ENCODE assay signal across 8 cellular contexts in the genomic region with DNA sequence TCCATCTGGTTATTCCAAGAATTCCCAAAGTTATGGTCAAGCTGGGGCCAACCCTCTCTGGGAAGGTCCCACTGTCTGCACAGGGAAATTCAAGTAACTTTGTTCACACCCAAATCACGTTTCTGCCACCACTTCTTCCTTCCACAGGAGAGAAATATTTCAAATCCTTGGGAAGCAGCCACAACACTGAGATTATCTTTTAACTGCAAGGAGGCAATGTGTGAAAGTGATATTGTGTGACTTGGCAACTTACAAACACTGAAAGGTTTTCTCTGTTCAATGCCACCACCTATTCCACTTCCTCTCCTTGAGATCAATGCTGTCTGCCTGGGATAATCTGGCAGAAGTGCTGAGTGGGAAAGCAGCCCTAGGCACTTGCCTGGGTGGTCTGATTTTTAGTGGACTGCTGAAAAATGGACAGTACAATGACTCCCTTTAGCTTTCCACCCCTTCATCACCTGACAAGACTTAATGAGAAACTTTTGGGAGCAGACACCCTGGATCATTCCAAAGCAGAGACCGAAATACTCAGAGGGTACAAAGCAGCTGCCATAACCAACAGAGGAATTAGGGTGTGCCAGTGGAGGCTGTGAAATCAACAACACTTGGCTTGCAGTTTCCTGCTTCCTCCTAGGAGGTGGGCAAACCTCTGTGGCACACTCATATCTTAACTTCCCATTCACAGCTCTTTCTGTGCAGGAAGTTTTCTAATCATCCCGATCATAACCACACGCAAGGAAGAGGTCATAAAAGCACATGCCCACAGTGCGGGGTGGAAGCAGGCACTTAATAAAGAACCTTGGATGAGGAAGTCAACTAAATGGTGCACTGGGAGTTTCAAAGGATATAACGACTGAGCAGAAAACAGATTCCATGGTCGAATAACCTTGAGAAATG. TPM values are rescaled to one million over a fixed set of nuclear protein-coding genes. Genes with fewer than 3 reads are reported as not detected.
DNase-seq lines count a peak whose midpoint lies in the region; ATAC-seq and TF ChIP-seq lines count a peak whose summit lies in the region.
"Had no signal": no experiment of that assay in that cellular context is flagged by ENCODE, and none has a peak within 500 bp of the region (broad histone marks: within the 10 kb centered on the region; RNA-seq: fewer than 3 reads in every experiment).

No MANE protein-coding gene starts in this region.

- CTCF ChIA-PET in activated CD8-positive, alpha-beta T cell treated with anti-CD3 and anti-CD28 coated beads for 36 hours (lab: Charles Lee): interaction anchor here (1.0 to 4.9 kb wide), 2 partner anchors 9 to 33 kb away, joined by 5 to 37 read pairs; no protein-coding TSS in a partner anchor
- CTCF ChIA-PET in OCI-LY7 (lab: Charles Lee; ENCODE audit: unreplicated experiment): no interaction called here

- H3K4me1 ChIP-seq in hepatocyte (ENCODE audit: insufficient read depth) (peaks cover 71% of the 10 kb centered on the region), OCI-LY7 (ENCODE audit: insufficient read depth, low read length, poor library complexity, severe bottlenecking) (peaks cover 32% of the 10 kb centered on the region)

- intact Hi-C loops in activated CD8-positive, alpha-beta T cell treated with anti-CD3 and anti-CD28 coated beads for 36 hours (cut with micrococcal nuclease): no loop called here
- intact Hi-C loops in OCI-LY7 (cut with micrococcal nuclease; ENCODE audit: unreplicated experiment): no loop called here

- no peaks in the 10 kb centered on the region for H3K9me3 Mint-ChIP-seq in activated CD8-positive, alpha-beta T cell treated with anti-CD3 and anti-CD28 coated beads for 36 hours
- no peaks in the 10 kb centered on the region for H3K9me3 Mint-ChIP-seq in stimulated activated memory B cell treated with anti-CD40 and anti-IgM and Interleukin-4, amounts not matched to agents 10 μg/mL and 1 μg/mL and 100 μg/mL, for 72 hours

- H3K27ac ChIP-seq in hepatocyte: peak overlapping the region; percentile 98
- H3K27ac ChIP-seq in OCI-LY7 (ENCODE audit: low read depth, low read length, poor library complexity, severe bottlenecking): no peak overlapping the region

- H3K4me1 Mint-ChIP-seq in activated CD8-positive, alpha-beta T cell treated with anti-CD3 and anti-CD28 coated beads for 36 hours (ENCODE audit: low read depth): peaks cover 70% of the 10 kb centered on the region
- peaks cover 86% of the 10 kb centered on the region for H3K4me1 Mint-ChIP-seq in stimulated activated memory B cell treated with anti-CD40 and anti-IgM and Interleukin-4, amounts not matched to agents 10 μg/mL and 1 μg/mL and 100 μg/mL, for 72 hours

- peak overlapping the region; percentile 46 for H3K4me2 ChIP-seq in hepatocyte
- no peak overlapping the region for H3K4me2 ChIP-seq in OCI-LY7 (ENCODE audit: low read length)

- POLR2A ChIA-PET in activated CD8-positive, alpha-beta T cell treated with anti-CD3 and anti-CD28 coated beads for 36 hours (lab: Charles Lee): interaction anchor here (1.1 to 1.4 kb wide), 3 partner anchors 14 to 64 kb away, joined by 3 to 6 read pairs (median 4); a partner anchor contains a TSS
- POLR2A ChIA-PET in OCI-LY7 (lab: Charles Lee): no interaction called here

- peak; percentile 50 for DNase-seq in LoVo (ENCODE audit: low spot score)
- no peak for DNase-seq in activated CD8-positive, alpha-beta T cell treated with anti-CD3 and anti-CD28 coated beads for 36 hours
- DNase-seq in hepatocyte (ENCODE audit: low spot score): no peak
- no peak for DNase-seq in OCI-LY7 (ENCODE audit: low spot score)
- DNase-seq in cerebellar cortex (ENCODE audit: low spot score): no peak
- DNase-seq: activated effector memory CD4-positive, alpha-beta T cell treated with Interleukin-2 at 50 U/mL for 16 hours had no signal

- H3K9me3 ChIP-seq in hepatocyte (ENCODE audit: low read depth) (no peaks in the 10 kb centered on the region), OCI-LY7 (ENCODE audit: low read length) (peaks cover 16% of the 10 kb centered on the region)

- WGBS in hepatocyte (ENCODE audit: low lambda C conversion rate, missing lambda C conversion rate): 74% methylated on average over 7 of the region's 7 CpGs

- H3K27me3 ChIP-seq in hepatocyte: no peaks in the 10 kb centered on the region

- TF ChIP-seq CTCF in activated CD8-positive, alpha-beta T cell treated with anti-CD3 and anti-CD28 coated beads for 36 hours (IDR thresholded peaks at IDR 0.05): no peak
- TF ChIP-seq CTCF in hepatocyte (IDR thresholded peaks at IDR 0.05; ENCODE audit: poor library complexity) (no peak), OCI-LY7 (conservative IDR thresholded peaks at IDR 0.05; ENCODE audit: low read length) (no peak)

- no peak for ATAC-seq in activated CD8-positive, alpha-beta T cell treated with anti-CD3 and anti-CD28 coated beads for 36 hours
- no peak for ATAC-seq in stimulated activated memory B cell treated with anti-CD40 and anti-IgM and Interleukin-4, amounts not matched to agents 10 μg/mL and 1 μg/mL and 100 μg/mL, for 72 hours
- ATAC-seq in GM18502 (IDR thresholded peaks at IDR 0.05; ENCODE audit: poor library complexity, unreplicated experiment): no peak

- no TSS peak for BruUV-seq in OCI-LY7 (replicated peaks; lab: Mats Ljungman, UMichigan)

- H3K36me3 ChIP-seq in hepatocyte (replicated peaks; ENCODE audit: insufficient read depth, low read depth): no peaks in the 10 kb centered on the region
- peaks cover 39% of the 10 kb centered on the region for H3K36me3 ChIP-seq in OCI-LY7 (ENCODE audit: insufficient read depth, low read length)

- H3K27ac Mint-ChIP-seq in activated CD8-positive, alpha-beta T cell treated with anti-CD3 and anti-CD28 coated beads for 36 hours: peak overlapping the region; percentile 44
- H3K27ac Mint-ChIP-seq in stimulated activated memory B cell treated with anti-CD40 and anti-IgM and Interleukin-4, amounts not matched to agents 10 μg/mL and 1 μg/mL and 100 μg/mL, for 72 hours: peak overlapping the region; percentile 59

- H3K4me3 ChIP-seq in hepatocyte (no peak overlapping the region), OCI-LY7 (ENCODE audit: low read depth, low read length, poor library complexity, severe bottlenecking) (no peak overlapping the region)

- peaks cover 95% of the 10 kb centered on the region for H3K79me2 ChIP-seq in hepatocyte
- peaks cover 65% of the 10 kb centered on the region for H3K79me2 ChIP-seq in OCI-LY7 (ENCODE audit: insufficient read depth, low read depth, low read length)

- H4K20me1 ChIP-seq in hepatocyte (ENCODE audit: insufficient read depth, poor library complexity, severe bottlenecking) (peaks cover 57% of the 10 kb centered on the region), OCI-LY7 (ENCODE audit: insufficient read depth, low read length) (peaks cover 5% of the 10 kb centered on the region)

- H2AFZ ChIP-seq in hepatocyte: no peak overlapping the region
- H2AFZ ChIP-seq in OCI-LY7 (ENCODE audit: low read length): no peak overlapping the region

- H3K27me3 Mint-ChIP-seq in activated CD8-positive, alpha-beta T cell treated with anti-CD3 and anti-CD28 coated beads for 36 hours: no peaks in the 10 kb centered on the region
- no peaks in the 10 kb centered on the region for H3K27me3 Mint-ChIP-seq in stimulated activated memory B cell treated with anti-CD40 and anti-IgM and Interleukin-4, amounts not matched to agents 10 μg/mL and 1 μg/mL and 100 μg/mL, for 72 hours

- H3K36me3 Mint-ChIP-seq in activated CD8-positive, alpha-beta T cell treated with anti-CD3 and anti-CD28 coated beads for 36 hours (ENCODE audit: low read depth): peaks cover 39% of the 10 kb centered on the region
- H3K36me3 Mint-ChIP-seq in stimulated activated memory B cell treated with anti-CD40 and anti-IgM and Interleukin-4, amounts not matched to agents 10 μg/mL and 1 μg/mL and 100 μg/mL, for 72 hours: peaks cover 60% of the 10 kb centered on the region

- H3K9me2 ChIP-seq in hepatocyte (replicated peaks; ENCODE audit: insufficient read depth) (no peaks in the 10 kb centered on the region), OCI-LY7 (ENCODE audit: insufficient read depth, low read length) (no peaks in the 10 kb centered on the region)

- H3K4me3 Mint-ChIP-seq in activated CD8-positive, alpha-beta T cell treated with anti-CD3 and anti-CD28 coated beads for 36 hours: no peak overlapping the region
- H3K4me3 Mint-ChIP-seq in stimulated activated memory B cell treated with anti-CD40 and anti-IgM and Interleukin-4, amounts not matched to agents 10 μg/mL and 1 μg/mL and 100 μg/mL, for 72 hours: peak overlapping the region; percentile 13

RNA-seq across cellular contexts. Expression of a gene that starts 5.4 kb away (rescaled TPM):
- total RNA-seq in activated CD8-positive, alpha-beta T cell treated with anti-CD3 and anti-CD28 coated beads for 36 hours: 10 to 100 TPM; 57.8 to 58.9 TPM
- 64.0 and 84.3 TPM in 2 replicates for total RNA-seq in hepatocyte
- 123 and 130 TPM in 2 replicates for polyA plus RNA-seq in hepatocyte
- 21.3 and 24.6 TPM in 2 replicates for total RNA-seq in OCI-LY7 (2014; rRNA removed; shearing (Covaris generic))
- total RNA-seq in OCI-LY7 (2022): 50.7 and 55.2 TPM in 2 replicates

RNA-seq across cellular contexts. Expression of a gene that starts 22.0 kb away (rescaled TPM):
- 10 to 100 TPM; 67.1 to 74.3 TPM for total RNA-seq in activated CD8-positive, alpha-beta T cell treated with anti-CD3 and anti-CD28 coated beads for 36 hours
- 41.1 and 43.8 TPM in 2 replicates for total RNA-seq in hepatocyte
- polyA plus RNA-seq in hepatocyte: 32.6 and 32.8 TPM in 2 replicates
- 43.3 and 58.9 TPM in 2 replicates for total RNA-seq in OCI-LY7 (2014; rRNA removed; shearing (Covaris generic))
- total RNA-seq in OCI-LY7 (2022): 51.3 and 67.2 TPM in 2 replicates

RNA-seq across cellular contexts. Expression of a gene that starts 24.9 kb away (rescaled TPM):
- 10 to 100 TPM; 45.9 to 49.3 TPM for total RNA-seq in activated CD8-positive, alpha-beta T cell treated with anti-CD3 and anti-CD28 coated beads for 36 hours
- total RNA-seq in hepatocyte (37.6 and 40.4 TPM in 2 replicates), OCI-LY7 (2022) (30.2 and 46.4 TPM in 2 replicates)
- polyA plus RNA-seq in hepatocyte: 45.7 and 46.3 TPM in 2 replicates
- 22.2 and 31.7 TPM in 2 replicates for total RNA-seq in OCI-LY7 (2014; rRNA removed; shearing (Covaris generic))

RNA-seq across cellular contexts. Expression of a gene that starts 38.8 kb away (rescaled TPM):
- total RNA-seq in activated CD8-positive, alpha-beta T cell treated with anti-CD3 and anti-CD28 coated beads for 36 hours: 10 to 100 TPM; 36.5 to 44.7 TPM
- total RNA-seq in hepatocyte: 36.9 and 45.9 TPM in 2 replicates
- 34.5 and 35.9 TPM in 2 replicates for polyA plus RNA-seq in hepatocyte
- total RNA-seq in OCI-LY7 (2014; rRNA removed; shearing (Covaris generic)): 50.9 and 52.3 TPM in 2 replicates
- total RNA-seq in OCI-LY7 (2022): 62.8 and 67.6 TPM in 2 replicates

RNA-seq across cellular contexts. Expression of a gene that starts 41.4 kb away (rescaled TPM):
- under 1 TPM in 1 of 2 experiments, not detected in 1; 0.11 TPM for total RNA-seq in activated CD8-positive, alpha-beta T cell treated with anti-CD3 and anti-CD28 coated beads for 36 hours
- total RNA-seq in hepatocyte (not detected in 2 replicates), OCI-LY7 (2022) (1.5 and 2.1 TPM in 2 replicates)
- 0.10 TPM in 1 of 2 replicates, not detected in the other for polyA plus RNA-seq in hepatocyte
- 0.35 and 0.57 TPM in 2 replicates for total RNA-seq in OCI-LY7 (2014; rRNA removed; shearing (Covaris generic))
